ENCODE assay signal across 1 cellular context in genomic region chr9:33748633-33749304, GRCh38.
TF ChIP-seq lines count a peak whose summit lies in the region.

No MANE protein-coding gene starts in this region.

TF ChIP-seq in GM23338, 12 proteins besides CTCF, POLR2A, EP300 and RAD21 (continued from another document):
- TF ChIP-seq, protein P1, sequence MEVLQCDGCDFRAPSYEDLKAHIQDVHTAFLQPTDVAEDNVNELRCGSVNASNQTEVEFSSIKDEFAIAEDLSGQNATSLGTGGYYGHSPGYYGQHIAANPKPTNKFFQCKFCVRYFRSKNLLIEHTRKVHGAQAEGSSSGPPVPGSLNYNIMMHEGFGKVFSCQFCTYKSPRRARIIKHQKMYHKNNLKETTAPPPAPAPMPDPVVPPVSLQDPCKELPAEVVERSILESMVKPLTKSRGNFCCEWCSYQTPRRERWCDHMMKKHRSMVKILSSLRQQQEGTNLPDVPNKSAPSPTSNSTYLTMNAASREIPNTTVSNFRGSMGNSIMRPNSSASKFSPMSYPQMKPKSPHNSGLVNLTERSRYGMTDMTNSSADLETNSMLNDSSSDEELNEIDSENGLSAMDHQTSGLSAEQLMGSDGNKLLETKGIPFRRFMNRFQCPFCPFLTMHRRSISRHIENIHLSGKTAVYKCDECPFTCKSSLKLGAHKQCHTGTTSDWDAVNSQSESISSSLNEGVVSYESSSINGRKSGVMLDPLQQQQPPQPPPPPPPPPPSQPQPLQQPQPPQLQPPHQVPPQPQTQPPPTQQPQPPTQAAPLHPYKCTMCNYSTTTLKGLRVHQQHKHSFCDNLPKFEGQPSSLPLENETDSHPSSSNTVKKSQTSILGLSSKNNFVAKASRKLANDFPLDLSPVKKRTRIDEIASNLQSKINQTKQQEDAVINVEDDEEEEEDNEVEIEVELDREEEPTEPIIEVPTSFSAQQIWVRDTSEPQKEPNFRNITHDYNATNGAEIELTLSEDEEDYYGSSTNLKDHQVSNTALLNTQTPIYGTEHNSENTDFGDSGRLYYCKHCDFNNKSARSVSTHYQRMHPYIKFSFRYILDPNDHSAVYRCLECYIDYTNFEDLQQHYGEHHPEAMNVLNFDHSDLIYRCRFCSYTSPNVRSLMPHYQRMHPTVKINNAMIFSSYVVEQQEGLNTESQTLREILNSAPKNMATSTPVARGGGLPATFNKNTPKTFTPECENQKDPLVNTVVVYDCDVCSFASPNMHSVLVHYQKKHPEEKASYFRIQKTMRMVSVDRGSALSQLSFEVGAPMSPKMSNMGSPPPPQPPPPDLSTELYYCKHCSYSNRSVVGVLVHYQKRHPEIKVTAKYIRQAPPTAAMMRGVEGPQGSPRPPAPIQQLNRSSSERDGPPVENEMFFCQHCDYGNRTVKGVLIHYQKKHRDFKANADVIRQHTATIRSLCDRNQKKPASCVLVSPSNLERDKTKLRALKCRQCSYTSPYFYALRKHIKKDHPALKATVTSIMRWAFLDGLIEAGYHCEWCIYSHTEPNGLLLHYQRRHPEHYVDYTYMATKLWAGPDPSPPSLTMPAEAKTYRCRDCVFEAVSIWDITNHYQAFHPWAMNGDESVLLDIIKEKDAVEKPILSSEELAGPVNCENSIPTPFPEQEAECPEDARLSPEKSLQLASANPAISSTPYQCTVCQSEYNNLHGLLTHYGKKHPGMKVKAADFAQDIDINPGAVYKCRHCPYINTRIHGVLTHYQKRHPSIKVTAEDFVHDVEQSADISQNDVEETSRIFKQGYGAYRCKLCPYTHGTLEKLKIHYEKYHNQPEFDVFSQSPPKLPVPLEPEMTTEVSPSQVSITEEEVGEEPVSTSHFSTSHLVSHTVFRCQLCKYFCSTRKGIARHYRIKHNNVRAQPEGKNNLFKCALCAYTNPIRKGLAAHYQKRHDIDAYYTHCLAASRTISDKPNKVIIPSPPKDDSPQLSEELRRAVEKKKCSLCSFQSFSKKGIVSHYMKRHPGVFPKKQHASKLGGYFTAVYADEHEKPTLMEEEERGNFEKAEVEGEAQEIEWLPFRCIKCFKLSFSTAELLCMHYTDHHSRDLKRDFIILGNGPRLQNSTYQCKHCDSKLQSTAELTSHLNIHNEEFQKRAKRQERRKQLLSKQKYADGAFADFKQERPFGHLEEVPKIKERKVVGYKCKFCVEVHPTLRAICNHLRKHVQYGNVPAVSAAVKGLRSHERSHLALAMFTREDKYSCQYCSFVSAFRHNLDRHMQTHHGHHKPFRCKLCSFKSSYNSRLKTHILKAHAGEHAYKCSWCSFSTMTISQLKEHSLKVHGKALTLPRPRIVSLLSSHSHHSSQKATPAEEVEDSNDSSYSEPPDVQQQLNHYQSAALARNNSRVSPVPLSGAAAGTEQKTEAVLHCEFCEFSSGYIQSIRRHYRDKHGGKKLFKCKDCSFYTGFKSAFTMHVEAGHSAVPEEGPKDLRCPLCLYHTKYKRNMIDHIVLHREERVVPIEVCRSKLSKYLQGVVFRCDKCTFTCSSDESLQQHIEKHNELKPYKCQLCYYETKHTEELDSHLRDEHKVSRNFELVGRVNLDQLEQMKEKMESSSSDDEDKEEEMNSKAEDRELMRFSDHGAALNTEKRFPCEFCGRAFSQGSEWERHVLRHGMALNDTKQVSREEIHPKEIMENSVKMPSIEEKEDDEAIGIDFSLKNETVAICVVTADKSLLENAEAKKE (CRISPR knock-in tag; IDR thresholded peaks at IDR 0.05), result no peak
- no peak for TF ChIP-seq CREB1 (CRISPR knock-in tag; IDR thresholded peaks at IDR 0.05; ENCODE audit: low read depth)
- no peak for TF ChIP-seq EZH2 (IDR thresholded peaks at IDR 0.05; ENCODE audit: low read depth, unreplicated experiment)
- TF ChIP-seq EZH2phosphoT487 (IDR thresholded peaks at IDR 0.05; ENCODE audit: unreplicated experiment), result no peak
- no peak for TF ChIP-seq ZNF114 (CRISPR knock-in tag; IDR thresholded peaks at IDR 0.05)
- no peak for TF ChIP-seq ZNF331 (CRISPR knock-in tag; IDR thresholded peaks at IDR 0.05; ENCODE audit: low read depth)
- TF ChIP-seq NANOG (IDR thresholded peaks at IDR 0.05; ENCODE audit: borderline replicate concordance), result no peak
